Comparison of ENCODE assay signal across 8 cellular contexts in genomic region chr14:35046751-35047536, GRCh38. TPM values are rescaled to one million over a fixed set of nuclear protein-coding genes. Genes with fewer than 3 reads are reported as not detected.
A peak's percentile ranks its signal among the peaks of the same experiment; 100 is the strongest.
DNase-seq lines count a peak whose midpoint lies in the region; ATAC-seq and TF ChIP-seq lines count a peak whose summit lies in the region.

No MANE protein-coding gene starts in this region.

- ATAC-seq in GM21528 (IDR thresholded peaks at IDR 0.05; ENCODE audit: low FRiP score, unreplicated experiment) (peak; percentile 40), SK-N-SH treated with all-trans-retinoic acid at 6 μM for 48 hours (peak; percentile 57)

- H3K4me3 ChIP-seq in ectodermal cell (ENCODE audit: insufficient read depth, low read depth, low read length) (peak overlapping the region; percentile 94), urinary bladder (ENCODE audit: low read depth, low read length) (peak overlapping the region; percentile 67)

- H3K4me1 ChIP-seq in ectodermal cell (ENCODE audit: control insufficient read depth, insufficient read depth, low read length) = no peaks in the 10 kb centered on the region
- peaks cover 1% of the 10 kb centered on the region for H3K4me1 ChIP-seq in urinary bladder (ENCODE audit: insufficient read depth)

- DNase-seq in NCI-H2196 (lab: John Stamatoyannopoulos, UW; ENCODE audit: unreplicated experiment) (peak; percentile 43), NCI-H2196 treated with DMSO at 0.1 percent for 48 hours (lab: John Stamatoyannopoulos, UW; ENCODE audit: unreplicated experiment) (no peak), HT-29 (ENCODE audit: low spot score) (peak; percentile 63), midbrain (lab: John Stamatoyannopoulos, UW) (peak; percentile 35)

- no peaks in the 10 kb centered on the region for H3K36me3 ChIP-seq in ectodermal cell (ENCODE audit: control insufficient read depth, insufficient read depth, low read length)
- peaks cover 2% of the 10 kb centered on the region for H3K36me3 ChIP-seq in urinary bladder (ENCODE audit: insufficient read depth)

- no peaks in the 10 kb centered on the region for H3K9me3 ChIP-seq in ectodermal cell (ENCODE audit: control insufficient read depth, low read length)

- 32 to 33% methylated on average over 21 to 22 of the region's 23 CpGs for WGBS in ectodermal cell, 2 experiments
- 25% methylated on average over 23 of the region's 23 CpGs for WGBS in urinary bladder

- H3K27ac ChIP-seq in ectodermal cell (ENCODE audit: insufficient read depth, low read depth, low read length, poor library complexity, severe bottlenecking) (peak overlapping the region; percentile 69), urinary bladder (ENCODE audit: low read depth) (peak overlapping the region; percentile 99)

- H3K27me3 ChIP-seq in ectodermal cell (ENCODE audit: control insufficient read depth, insufficient read depth, low read length, poor library complexity, severe bottlenecking) = no peaks in the 10 kb centered on the region

TF ChIP-seq in SK-N-SH treated with all-trans-retinoic acid at 6 μM for 48 hours, 23 proteins besides CTCF, POLR2A, EP300 and RAD21:
- TF ChIP-seq PPARA (CRISPR knock-in tag; IDR thresholded peaks at IDR 0.05; ENCODE audit: borderline replicate concordance) (no peak), SNAI2 (CRISPR knock-in tag; IDR thresholded peaks at IDR 0.05) (no peak), CSRNP3 (CRISPR knock-in tag; IDR thresholded peaks at IDR 0.05) (no peak), ISL1 (CRISPR knock-in tag; IDR thresholded peaks at IDR 0.05) (no peak), TOX (CRISPR knock-in tag; IDR thresholded peaks at IDR 0.05; ENCODE audit: borderline replicate concordance) (no peak), RARB (CRISPR knock-in tag; IDR thresholded peaks at IDR 0.05) (no peak)
TF ChIP-seq in SK-N-SH treated with all-trans-retinoic acid at 6 μM for 48 hours: peak in this region for 0.

RNA-seq across cellular contexts. Expression of gene FAM177A1, which starts 0.9 kb away (rescaled TPM):
- total RNA-seq in HT-29 (2014; rRNA removed; shearing (Covaris generic)) = 34.8 and 35.3 TPM in 2 replicates
- 33.3 TPM for polyA plus RNA-seq in ectodermal cell (2013, experiment 1 of 4)
- polyA plus RNA-seq in ectodermal cell (2013, experiment 2 of 4) = 31.7 TPM
- 32.4 TPM for polyA plus RNA-seq in ectodermal cell (2013, experiment 3 of 4)
- polyA plus RNA-seq in ectodermal cell (2013, experiment 4 of 4) = 34.5 TPM
- 49.5 TPM for total RNA-seq in urinary bladder
- 72.6 TPM for polyA plus RNA-seq in urinary bladder
